Comparison of ENCODE assay signal across 1 cellular context in the genomic region with DNA sequence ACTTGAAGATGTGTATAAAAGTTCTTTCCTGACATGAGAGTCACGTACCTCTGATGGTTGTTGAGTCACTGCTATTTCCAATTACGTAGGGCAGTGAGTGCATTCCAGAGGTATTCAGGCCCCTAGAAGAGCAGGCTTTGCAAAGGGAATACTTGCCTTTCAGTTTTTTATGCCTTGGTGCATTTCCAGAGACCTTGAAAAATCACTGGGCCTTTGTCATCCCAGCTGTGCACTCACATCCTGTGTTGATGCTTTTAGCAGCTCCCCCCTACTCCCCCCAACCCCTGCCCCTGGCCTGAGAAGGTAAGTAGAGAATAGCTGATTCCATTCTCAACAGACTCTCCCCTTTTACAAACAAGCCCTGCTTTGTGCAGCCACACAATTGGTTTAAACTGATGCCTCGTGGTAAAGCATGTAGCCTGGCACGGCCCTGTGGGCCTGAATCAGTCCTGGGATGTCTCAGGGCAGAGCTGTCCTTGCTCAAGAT.
TF ChIP-seq lines count a peak whose summit lies in the region.

No MANE protein-coding gene starts in this region.

TF ChIP-seq in HepG2, 621 proteins besides CTCF, POLR2A, EP300 and RAD21 (continued from another document and continues in another):
- TF ChIP-seq, protein P1, sequence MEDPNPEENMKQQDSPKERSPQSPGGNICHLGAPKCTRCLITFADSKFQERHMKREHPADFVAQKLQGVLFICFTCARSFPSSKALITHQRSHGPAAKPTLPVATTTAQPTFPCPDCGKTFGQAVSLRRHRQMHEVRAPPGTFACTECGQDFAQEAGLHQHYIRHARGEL (CRISPR knock-in tag; IDR thresholded peaks at IDR 0.05) = no peak
- no peak for TF ChIP-seq HOXA5 (CRISPR knock-in tag; IDR thresholded peaks at IDR 0.05)
- TF ChIP-seq NCOA2 (CRISPR knock-in tag; IDR thresholded peaks at IDR 0.05) = 0 out of 2 replicates have a peak, but pooled peaks have one; percentile 38
- TF ChIP-seq CENPT (CRISPR knock-in tag; IDR thresholded peaks at IDR 0.05; ENCODE audit: low read depth) = no peak
- peak; percentile 43; the same call in 1 of the 2 replicates for TF ChIP-seq SALL1 (CRISPR knock-in tag; IDR thresholded peaks at IDR 0.05)
- TF ChIP-seq, protein P2, sequence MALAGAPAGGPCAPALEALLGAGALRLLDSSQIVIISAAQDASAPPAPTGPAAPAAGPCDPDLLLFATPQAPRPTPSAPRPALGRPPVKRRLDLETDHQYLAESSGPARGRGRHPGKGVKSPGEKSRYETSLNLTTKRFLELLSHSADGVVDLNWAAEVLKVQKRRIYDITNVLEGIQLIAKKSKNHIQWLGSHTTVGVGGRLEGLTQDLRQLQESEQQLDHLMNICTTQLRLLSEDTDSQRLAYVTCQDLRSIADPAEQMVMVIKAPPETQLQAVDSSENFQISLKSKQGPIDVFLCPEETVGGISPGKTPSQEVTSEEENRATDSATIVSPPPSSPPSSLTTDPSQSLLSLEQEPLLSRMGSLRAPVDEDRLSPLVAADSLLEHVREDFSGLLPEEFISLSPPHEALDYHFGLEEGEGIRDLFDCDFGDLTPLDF (CRISPR knock-in tag; IDR thresholded peaks at IDR 0.05) = no peak
- TF ChIP-seq, protein P3, sequence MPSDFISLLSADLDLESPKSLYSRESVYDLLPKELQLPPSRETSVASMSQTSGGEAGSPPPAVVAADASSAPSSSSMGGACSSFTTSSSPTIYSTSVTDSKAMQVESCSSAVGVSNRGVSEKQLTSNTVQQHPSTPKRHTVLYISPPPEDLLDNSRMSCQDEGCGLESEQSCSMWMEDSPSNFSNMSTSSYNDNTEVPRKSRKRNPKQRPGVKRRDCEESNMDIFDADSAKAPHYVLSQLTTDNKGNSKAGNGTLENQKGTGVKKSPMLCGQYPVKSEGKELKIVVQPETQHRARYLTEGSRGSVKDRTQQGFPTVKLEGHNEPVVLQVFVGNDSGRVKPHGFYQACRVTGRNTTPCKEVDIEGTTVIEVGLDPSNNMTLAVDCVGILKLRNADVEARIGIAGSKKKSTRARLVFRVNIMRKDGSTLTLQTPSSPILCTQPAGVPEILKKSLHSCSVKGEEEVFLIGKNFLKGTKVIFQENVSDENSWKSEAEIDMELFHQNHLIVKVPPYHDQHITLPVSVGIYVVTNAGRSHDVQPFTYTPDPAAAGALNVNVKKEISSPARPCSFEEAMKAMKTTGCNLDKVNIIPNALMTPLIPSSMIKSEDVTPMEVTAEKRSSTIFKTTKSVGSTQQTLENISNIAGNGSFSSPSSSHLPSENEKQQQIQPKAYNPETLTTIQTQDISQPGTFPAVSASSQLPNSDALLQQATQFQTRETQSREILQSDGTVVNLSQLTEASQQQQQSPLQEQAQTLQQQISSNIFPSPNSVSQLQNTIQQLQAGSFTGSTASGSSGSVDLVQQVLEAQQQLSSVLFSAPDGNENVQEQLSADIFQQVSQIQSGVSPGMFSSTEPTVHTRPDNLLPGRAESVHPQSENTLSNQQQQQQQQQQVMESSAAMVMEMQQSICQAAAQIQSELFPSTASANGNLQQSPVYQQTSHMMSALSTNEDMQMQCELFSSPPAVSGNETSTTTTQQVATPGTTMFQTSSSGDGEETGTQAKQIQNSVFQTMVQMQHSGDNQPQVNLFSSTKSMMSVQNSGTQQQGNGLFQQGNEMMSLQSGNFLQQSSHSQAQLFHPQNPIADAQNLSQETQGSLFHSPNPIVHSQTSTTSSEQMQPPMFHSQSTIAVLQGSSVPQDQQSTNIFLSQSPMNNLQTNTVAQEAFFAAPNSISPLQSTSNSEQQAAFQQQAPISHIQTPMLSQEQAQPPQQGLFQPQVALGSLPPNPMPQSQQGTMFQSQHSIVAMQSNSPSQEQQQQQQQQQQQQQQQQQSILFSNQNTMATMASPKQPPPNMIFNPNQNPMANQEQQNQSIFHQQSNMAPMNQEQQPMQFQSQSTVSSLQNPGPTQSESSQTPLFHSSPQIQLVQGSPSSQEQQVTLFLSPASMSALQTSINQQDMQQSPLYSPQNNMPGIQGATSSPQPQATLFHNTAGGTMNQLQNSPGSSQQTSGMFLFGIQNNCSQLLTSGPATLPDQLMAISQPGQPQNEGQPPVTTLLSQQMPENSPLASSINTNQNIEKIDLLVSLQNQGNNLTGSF (CRISPR knock-in tag; IDR thresholded peaks at IDR 0.05) = no peak
- TF ChIP-seq ZNF614 (CRISPR knock-in tag; IDR thresholded peaks at IDR 0.05; ENCODE audit: borderline replicate concordance) = 0 out of 2 replicates have a peak, but pooled peaks have one; percentile 46
- TF ChIP-seq ZNF335 (CRISPR knock-in tag; IDR thresholded peaks at IDR 0.05) = no peak
- no peak for TF ChIP-seq ZMAT3 (CRISPR knock-in tag; conservative IDR thresholded peaks at IDR 0.05)
- peak; percentile 32 for TF ChIP-seq ASH2L (IDR thresholded peaks at IDR 0.05; ENCODE audit: insufficient read length, low read depth, low read length)
- TF ChIP-seq HDAC1 (CRISPR knock-in tag; IDR thresholded peaks at IDR 0.05) = no peak
- TF ChIP-seq RARA (CRISPR knock-in tag; IDR thresholded peaks at IDR 0.05) = no peak
- 0 out of 2 replicates have a peak, but pooled peaks have one; percentile 46 for TF ChIP-seq KLF11 (CRISPR knock-in tag; IDR thresholded peaks at IDR 0.05)
- no peak for TF ChIP-seq PLRG1 (conservative IDR thresholded peaks at IDR 0.05)
- no peak for TF ChIP-seq PHF21A (CRISPR knock-in tag; IDR thresholded peaks at IDR 0.05)
- no peak for TF ChIP-seq SOX13 (IDR thresholded peaks at IDR 0.05)
- TF ChIP-seq SOX13 (CRISPR knock-in tag; conservative IDR thresholded peaks at IDR 0.05 in 1 of 2, IDR thresholded peaks at IDR 0.05 in 1 of 2) = peak in 1 of 2 experiments; percentile 65; a peak in 1 of 4 replicates
- TF ChIP-seq, protein P4, sequence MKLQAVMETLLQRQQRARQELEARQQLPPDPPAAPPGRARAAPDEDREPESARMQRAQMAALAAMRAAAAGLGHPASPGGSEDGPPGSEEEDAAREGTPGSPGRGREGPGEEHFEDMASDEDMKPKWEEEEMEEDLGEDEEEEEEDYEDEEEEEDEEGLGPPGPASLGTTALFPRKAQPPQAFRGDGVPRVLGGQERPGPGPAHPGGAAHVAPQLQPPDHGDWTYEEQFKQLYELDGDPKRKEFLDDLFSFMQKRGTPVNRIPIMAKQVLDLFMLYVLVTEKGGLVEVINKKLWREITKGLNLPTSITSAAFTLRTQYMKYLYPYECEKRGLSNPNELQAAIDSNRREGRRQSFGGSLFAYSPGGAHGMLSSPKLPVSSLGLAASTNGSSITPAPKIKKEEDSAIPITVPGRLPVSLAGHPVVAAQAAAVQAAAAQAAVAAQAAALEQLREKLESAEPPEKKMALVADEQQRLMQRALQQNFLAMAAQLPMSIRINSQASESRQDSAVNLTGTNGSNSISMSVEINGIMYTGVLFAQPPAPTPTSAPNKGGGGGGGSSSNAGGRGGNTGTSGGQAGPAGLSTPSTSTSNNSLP (IDR thresholded peaks at IDR 0.05; ENCODE audit: low read depth, low read length) = no peak
- TF ChIP-seq TEAD2 (CRISPR knock-in tag; IDR thresholded peaks at IDR 0.05) = no peak
- TF ChIP-seq SP4 (CRISPR knock-in tag; IDR thresholded peaks at IDR 0.05) = no peak
- TF ChIP-seq ZNF570 (CRISPR knock-in tag; IDR thresholded peaks at IDR 0.05; ENCODE audit: borderline replicate concordance) = no peak
- TF ChIP-seq TEAD3 (CRISPR knock-in tag; optimal IDR thresholded peaks at IDR 0.05; ENCODE audit: borderline replicate concordance) = peak; percentile 82
- no peak for TF ChIP-seq POGZ (CRISPR knock-in tag; IDR thresholded peaks at IDR 0.05)
- TF ChIP-seq, protein P5, sequence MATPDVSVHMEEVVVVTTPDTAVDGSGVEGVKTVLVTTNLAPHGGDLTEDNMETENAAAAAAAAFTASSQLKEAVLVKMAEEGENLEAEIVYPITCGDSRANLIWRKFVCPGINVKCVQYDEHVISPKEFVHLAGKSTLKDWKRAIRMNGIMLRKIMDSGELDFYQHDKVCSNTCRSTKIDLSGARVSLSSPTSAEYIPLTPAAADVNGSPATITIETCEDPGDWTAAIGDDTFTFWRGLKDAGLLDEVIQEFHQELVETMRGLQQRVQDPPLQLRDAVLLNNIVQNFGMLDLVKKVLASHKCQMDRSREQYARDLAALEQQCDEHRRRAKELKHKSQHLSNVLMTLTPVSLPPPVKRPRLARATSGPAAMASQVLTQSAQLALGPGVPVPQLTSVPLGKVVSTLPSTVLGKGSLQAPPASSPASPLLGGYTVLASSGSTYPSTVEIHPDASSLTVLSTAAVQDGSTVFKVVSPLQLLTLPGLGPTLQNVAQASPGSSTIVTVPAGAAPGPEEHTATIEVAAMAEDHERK (CRISPR knock-in tag; IDR thresholded peaks at IDR 0.05; ENCODE audit: low read depth) = no peak
- TF ChIP-seq, protein P6, sequence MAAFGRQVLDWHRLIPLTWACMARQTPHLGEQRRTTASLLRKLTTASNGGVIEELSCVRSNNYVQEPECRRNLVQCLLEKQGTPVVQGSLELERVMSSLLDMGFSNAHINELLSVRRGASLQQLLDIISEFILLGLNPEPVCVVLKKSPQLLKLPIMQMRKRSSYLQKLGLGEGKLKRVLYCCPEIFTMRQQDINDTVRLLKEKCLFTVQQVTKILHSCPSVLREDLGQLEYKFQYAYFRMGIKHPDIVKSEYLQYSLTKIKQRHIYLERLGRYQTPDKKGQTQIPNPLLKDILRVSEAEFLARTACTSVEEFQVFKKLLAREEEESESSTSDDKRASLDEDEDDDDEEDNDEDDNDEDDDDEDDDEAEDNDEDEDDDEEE (CRISPR knock-in tag; IDR thresholded peaks at IDR 0.05) = no peak
- TF ChIP-seq ZNF431 (CRISPR knock-in tag; IDR thresholded peaks at IDR 0.05; ENCODE audit: borderline replicate concordance, low read depth) = no peak
- TF ChIP-seq, protein P7, sequence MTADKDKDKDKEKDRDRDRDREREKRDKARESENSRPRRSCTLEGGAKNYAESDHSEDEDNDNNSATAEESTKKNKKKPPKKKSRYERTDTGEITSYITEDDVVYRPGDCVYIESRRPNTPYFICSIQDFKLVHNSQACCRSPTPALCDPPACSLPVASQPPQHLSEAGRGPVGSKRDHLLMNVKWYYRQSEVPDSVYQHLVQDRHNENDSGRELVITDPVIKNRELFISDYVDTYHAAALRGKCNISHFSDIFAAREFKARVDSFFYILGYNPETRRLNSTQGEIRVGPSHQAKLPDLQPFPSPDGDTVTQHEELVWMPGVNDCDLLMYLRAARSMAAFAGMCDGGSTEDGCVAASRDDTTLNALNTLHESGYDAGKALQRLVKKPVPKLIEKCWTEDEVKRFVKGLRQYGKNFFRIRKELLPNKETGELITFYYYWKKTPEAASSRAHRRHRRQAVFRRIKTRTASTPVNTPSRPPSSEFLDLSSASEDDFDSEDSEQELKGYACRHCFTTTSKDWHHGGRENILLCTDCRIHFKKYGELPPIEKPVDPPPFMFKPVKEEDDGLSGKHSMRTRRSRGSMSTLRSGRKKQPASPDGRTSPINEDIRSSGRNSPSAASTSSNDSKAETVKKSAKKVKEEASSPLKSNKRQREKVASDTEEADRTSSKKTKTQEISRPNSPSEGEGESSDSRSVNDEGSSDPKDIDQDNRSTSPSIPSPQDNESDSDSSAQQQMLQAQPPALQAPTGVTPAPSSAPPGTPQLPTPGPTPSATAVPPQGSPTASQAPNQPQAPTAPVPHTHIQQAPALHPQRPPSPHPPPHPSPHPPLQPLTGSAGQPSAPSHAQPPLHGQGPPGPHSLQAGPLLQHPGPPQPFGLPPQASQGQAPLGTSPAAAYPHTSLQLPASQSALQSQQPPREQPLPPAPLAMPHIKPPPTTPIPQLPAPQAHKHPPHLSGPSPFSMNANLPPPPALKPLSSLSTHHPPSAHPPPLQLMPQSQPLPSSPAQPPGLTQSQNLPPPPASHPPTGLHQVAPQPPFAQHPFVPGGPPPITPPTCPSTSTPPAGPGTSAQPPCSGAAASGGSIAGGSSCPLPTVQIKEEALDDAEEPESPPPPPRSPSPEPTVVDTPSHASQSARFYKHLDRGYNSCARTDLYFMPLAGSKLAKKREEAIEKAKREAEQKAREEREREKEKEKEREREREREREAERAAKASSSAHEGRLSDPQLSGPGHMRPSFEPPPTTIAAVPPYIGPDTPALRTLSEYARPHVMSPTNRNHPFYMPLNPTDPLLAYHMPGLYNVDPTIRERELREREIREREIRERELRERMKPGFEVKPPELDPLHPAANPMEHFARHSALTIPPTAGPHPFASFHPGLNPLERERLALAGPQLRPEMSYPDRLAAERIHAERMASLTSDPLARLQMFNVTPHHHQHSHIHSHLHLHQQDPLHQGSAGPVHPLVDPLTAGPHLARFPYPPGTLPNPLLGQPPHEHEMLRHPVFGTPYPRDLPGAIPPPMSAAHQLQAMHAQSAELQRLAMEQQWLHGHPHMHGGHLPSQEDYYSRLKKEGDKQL (CRISPR knock-in tag; IDR thresholded peaks at IDR 0.05; ENCODE audit: low read depth) = no peak
- no peak for TF ChIP-seq FOXJ3 (CRISPR knock-in tag; IDR thresholded peaks at IDR 0.05; ENCODE audit: borderline replicate concordance)
- TF ChIP-seq ZSCAN31 (CRISPR knock-in tag; IDR thresholded peaks at IDR 0.05; ENCODE audit: low read depth) = no peak
- TF ChIP-seq, protein P8, sequence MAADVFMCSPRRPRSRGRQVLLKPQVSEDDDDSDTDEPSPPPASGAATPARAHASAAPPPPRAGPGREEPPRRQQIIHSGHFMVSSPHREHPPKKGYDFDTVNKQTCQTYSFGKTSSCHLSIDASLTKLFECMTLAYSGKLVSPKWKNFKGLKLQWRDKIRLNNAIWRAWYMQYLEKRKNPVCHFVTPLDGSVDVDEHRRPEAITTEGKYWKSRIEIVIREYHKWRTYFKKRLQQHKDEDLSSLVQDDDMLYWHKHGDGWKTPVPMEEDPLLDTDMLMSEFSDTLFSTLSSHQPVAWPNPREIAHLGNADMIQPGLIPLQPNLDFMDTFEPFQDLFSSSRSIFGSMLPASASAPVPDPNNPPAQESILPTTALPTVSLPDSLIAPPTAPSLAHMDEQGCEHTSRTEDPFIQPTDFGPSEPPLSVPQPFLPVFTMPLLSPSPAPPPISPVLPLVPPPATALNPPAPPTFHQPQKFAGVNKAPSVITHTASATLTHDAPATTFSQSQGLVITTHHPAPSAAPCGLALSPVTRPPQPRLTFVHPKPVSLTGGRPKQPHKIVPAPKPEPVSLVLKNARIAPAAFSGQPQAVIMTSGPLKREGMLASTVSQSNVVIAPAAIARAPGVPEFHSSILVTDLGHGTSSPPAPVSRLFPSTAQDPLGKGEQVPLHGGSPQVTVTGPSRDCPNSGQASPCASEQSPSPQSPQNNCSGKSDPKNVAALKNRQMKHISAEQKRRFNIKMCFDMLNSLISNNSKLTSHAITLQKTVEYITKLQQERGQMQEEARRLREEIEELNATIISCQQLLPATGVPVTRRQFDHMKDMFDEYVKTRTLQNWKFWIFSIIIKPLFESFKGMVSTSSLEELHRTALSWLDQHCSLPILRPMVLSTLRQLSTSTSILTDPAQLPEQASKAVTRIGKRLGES (CRISPR knock-in tag; IDR thresholded peaks at IDR 0.05; ENCODE audit: borderline replicate concordance) = no peak
- no peak for TF ChIP-seq RORA (CRISPR knock-in tag; IDR thresholded peaks at IDR 0.05)
- TF ChIP-seq, protein P9, sequence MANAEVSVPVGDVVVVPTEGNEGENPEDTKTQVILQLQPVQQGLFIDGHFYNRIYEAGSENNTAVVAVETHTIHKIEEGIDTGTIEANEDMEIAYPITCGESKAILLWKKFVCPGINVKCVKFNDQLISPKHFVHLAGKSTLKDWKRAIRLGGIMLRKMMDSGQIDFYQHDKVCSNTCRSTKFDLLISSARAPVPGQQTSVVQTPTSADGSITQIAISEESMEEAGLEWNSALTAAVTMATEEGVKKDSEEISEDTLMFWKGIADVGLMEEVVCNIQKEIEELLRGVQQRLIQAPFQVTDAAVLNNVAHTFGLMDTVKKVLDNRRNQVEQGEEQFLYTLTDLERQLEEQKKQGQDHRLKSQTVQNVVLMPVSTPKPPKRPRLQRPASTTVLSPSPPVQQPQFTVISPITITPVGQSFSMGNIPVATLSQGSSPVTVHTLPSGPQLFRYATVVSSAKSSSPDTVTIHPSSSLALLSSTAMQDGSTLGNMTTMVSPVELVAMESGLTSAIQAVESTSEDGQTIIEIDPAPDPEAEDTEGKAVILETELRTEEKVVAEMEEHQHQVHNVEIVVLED (CRISPR knock-in tag; IDR thresholded peaks at IDR 0.05; ENCODE audit: borderline replicate concordance) = no peak
- TF ChIP-seq ZNF496 (CRISPR knock-in tag; IDR thresholded peaks at IDR 0.05; ENCODE audit: insufficient replicate concordance) = no peak
- TF ChIP-seq SRSF9 (IDR thresholded peaks at IDR 0.05; ENCODE audit: borderline replicate concordance, insufficient read depth, low read depth, low read length, poor library complexity, severe bottlenecking) = no peak
- TF ChIP-seq PRPF4 (IDR thresholded peaks at IDR 0.05; ENCODE audit: low read depth, low read length, poor library complexity, severe bottlenecking) = no peak
